In the genomic region with DNA sequence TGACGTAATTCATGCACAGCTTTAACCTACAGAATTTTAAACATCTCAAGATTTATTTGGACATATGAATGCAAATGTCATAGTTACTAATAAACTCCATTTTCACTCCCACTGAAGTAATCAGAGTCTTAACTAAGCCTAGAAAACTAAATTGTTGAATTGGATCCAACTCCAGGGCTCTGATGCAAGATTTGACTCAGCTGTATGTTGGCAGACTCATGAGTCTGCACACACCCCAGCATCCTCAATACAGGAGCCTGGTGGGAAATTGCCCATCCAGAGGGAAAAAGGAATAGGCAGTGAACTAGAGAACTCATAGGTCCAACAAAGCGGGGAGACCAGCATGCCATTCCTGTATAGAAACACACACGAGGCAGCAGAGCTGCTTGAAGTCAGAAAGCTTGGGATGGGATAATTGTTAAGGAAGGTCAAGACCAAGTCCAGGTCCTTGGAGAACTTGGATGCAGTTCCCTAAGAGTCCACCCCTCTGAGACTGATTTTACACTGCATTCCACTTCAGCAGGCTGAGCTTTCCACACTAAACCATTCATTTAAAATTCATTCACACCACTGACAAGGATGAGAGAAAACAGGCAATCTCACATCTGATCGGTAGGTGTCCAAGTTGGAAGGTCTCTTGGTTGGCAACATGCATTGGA, we compare ENCODE assay signal across 1 cellular context.
TF ChIP-seq lines count a peak whose summit lies in the region.

No MANE protein-coding gene starts in this region.

TF ChIP-seq in IMR-90, 13 proteins besides CTCF, POLR2A, EP300 and RAD21:
- TF ChIP-seq NFE2L2 (IDR thresholded peaks at IDR 0.05; ENCODE audit: low read depth, low read length) (peak; percentile 43; the same call in 1 of the 2 replicates), MAFK (IDR thresholded peaks at IDR 0.05; ENCODE audit: low read depth, low read length) (peak; percentile 47; the same call in 1 of the 2 replicates), FOS (IDR thresholded peaks at IDR 0.05; ENCODE audit: low read depth, low read length) (peak; percentile 47), CHD1 (IDR thresholded peaks at IDR 0.05; ENCODE audit: low read depth, low read length) (no peak), CEBPB (IDR thresholded peaks at IDR 0.05; ENCODE audit: low read depth, low read length) (peak; percentile 96)
